Comparison of ENCODE assay signal across 27 cellular contexts in genomic region chr15:90240856-90241255, GRCh38. TPM values are rescaled to one million over a fixed set of nuclear protein-coding genes. Genes with fewer than 3 reads are reported as not detected.
"Had no signal": no experiment of that assay in that cellular context is flagged by ENCODE, and none has a peak within 500 bp of the region (broad histone marks: within the 10 kb centered on the region; RNA-seq: fewer than 3 reads in every experiment).

No MANE protein-coding gene starts in this region.

- H3K9me3 Mint-ChIP-seq: dendritic cell treated with granulocyte-macrophage colony-stimulating factor and Interleukin-4, amounts not matched to agents 40 ng/mL and 50 ng/mL, for 4 days; effector memory CD8-positive, alpha-beta T cell; memory B cell; mesothelial cell of epicardium; natural killer cell treated with Interleukin-12 subunit alpha and Interleukin-12 subunit beta and Interleukin-15 and Interleukin-18, amount 100 ng/mL, for 72 hours; neural progenitor cell; stimulated activated memory B cell treated with anti-CD40 and anti-IgM and Interleukin-4, amounts not matched to agents 10 μg/mL and 1 μg/mL and 100 μg/mL, for 72 hours; stimulated activated naive CD8-positive, alpha-beta T cell treated with anti-CD3 and anti-CD28 coated beads, Interleukin-15, amount 100 ng/mL, for 72 hours had no signal

- H3K36me3 Mint-ChIP-seq: natural killer cell treated with Interleukin-12 subunit alpha and Interleukin-12 subunit beta and Interleukin-15 and Interleukin-18, amount 100 ng/mL, for 72 hours had no signal

- H3K4me2 ChIP-seq: neural progenitor cell had no signal

- DNase-seq: effector memory CD8-positive, alpha-beta T cell; esophagus squamous epithelium; foreskin fibroblast; glutamatergic neuron; islet precursor cell; left lung; lower lobe of right lung; occipital lobe; right lobe of liver; spleen; stimulated activated CD4-positive, alpha-beta T cell treated with anti-CD3 and anti-CD28 coated beads, Interleukin-15, amount 100 ng/mL, for 24 hours; stimulated activated CD4-positive, alpha-beta T cell treated with anti-CD3 and anti-CD28 coated beads, Interleukin-1b, Interleukin-23, amount 100 ng/mL, for 48 hours; stimulated activated CD4-positive, alpha-beta T cell treated with anti-CD3 and anti-CD28 coated beads, Interleukin-4, amount 100 ng/mL, for 24 hours; stimulated activated naive CD8-positive, alpha-beta T cell treated with anti-CD3 and anti-CD28 coated beads, Interleukin-15, amount 100 ng/mL, for 72 hours; testis had no signal

- H3K4me1 ChIP-seq: esophagus squamous epithelium, gastroesophageal sphincter, left lung, lower lobe of right lung, neural progenitor cell, pancreas, right lobe of liver, testis, tibial nerve had no signal

- ATAC-seq: effector memory CD8-positive, alpha-beta T cell; gastroesophageal sphincter; left lung; stimulated activated memory B cell treated with anti-CD40 and anti-IgM and Interleukin-4, amounts not matched to agents 10 μg/mL and 1 μg/mL and 100 μg/mL, for 72 hours had no signal

- H3K27me3 ChIP-seq: esophagus squamous epithelium, gastroesophageal sphincter, left lung, neural progenitor cell, pancreas, right lobe of liver, spleen, testis, tibial nerve had no signal

- H3K36me3 ChIP-seq: neural progenitor cell had no signal

- H2AFZ ChIP-seq: neural progenitor cell had no signal

- H3K4me1 Mint-ChIP-seq: mesothelial cell of epicardium; neural progenitor cell; stimulated activated memory B cell treated with anti-CD40 and anti-IgM and Interleukin-4, amounts not matched to agents 10 μg/mL and 1 μg/mL and 100 μg/mL, for 72 hours had no signal

- H3K27ac ChIP-seq: epithelial cell of prostate, esophagus squamous epithelium, gastroesophageal sphincter, left lung, lower lobe of right lung, neural progenitor cell, pancreas, right lobe of liver, spleen, testis, tibial nerve had no signal

- FAIRE-seq: pancreas had no signal

- H3K27me3 Mint-ChIP-seq: dendritic cell treated with granulocyte-macrophage colony-stimulating factor and Interleukin-4, amounts not matched to agents 40 ng/mL and 50 ng/mL, for 4 days; effector memory CD8-positive, alpha-beta T cell; memory B cell; natural killer cell treated with Interleukin-12 subunit alpha and Interleukin-12 subunit beta and Interleukin-15 and Interleukin-18, amount 100 ng/mL, for 72 hours; progenitor cell of endocrine pancreas; stimulated activated memory B cell treated with anti-CD40 and anti-IgM and Interleukin-4, amounts not matched to agents 10 μg/mL and 1 μg/mL and 100 μg/mL, for 72 hours; stimulated activated naive CD8-positive, alpha-beta T cell treated with anti-CD3 and anti-CD28 coated beads, Interleukin-15, amount 100 ng/mL, for 72 hours had no signal

- H3K4me3 ChIP-seq: esophagus squamous epithelium, gastroesophageal sphincter, left lung, lower lobe of right lung, neural progenitor cell, pancreas, right lobe of liver, spleen, testis, tibial nerve had no signal

- H3K4me3 Mint-ChIP-seq: dendritic cell treated with granulocyte-macrophage colony-stimulating factor and Interleukin-4, amounts not matched to agents 40 ng/mL and 50 ng/mL, for 4 days; effector memory CD8-positive, alpha-beta T cell; memory B cell; mesothelial cell of epicardium; natural killer cell treated with Interleukin-12 subunit alpha and Interleukin-12 subunit beta and Interleukin-15 and Interleukin-18, amount 100 ng/mL, for 72 hours; neural progenitor cell; stimulated activated memory B cell treated with anti-CD40 and anti-IgM and Interleukin-4, amounts not matched to agents 10 μg/mL and 1 μg/mL and 100 μg/mL, for 72 hours; stimulated activated naive CD8-positive, alpha-beta T cell treated with anti-CD3 and anti-CD28 coated beads, Interleukin-15, amount 100 ng/mL, for 72 hours had no signal

- H3K9me3 ChIP-seq: esophagus squamous epithelium, gastroesophageal sphincter, left lung, lower lobe of right lung, pancreas, right lobe of liver, spleen, testis, tibial nerve had no signal

- H3K9ac ChIP-seq: neural progenitor cell had no signal

- H3K27ac Mint-ChIP-seq: dendritic cell treated with granulocyte-macrophage colony-stimulating factor and Interleukin-4, amounts not matched to agents 40 ng/mL and 50 ng/mL, for 4 days; effector memory CD8-positive, alpha-beta T cell; memory B cell; mesothelial cell of epicardium; natural killer cell treated with Interleukin-12 subunit alpha and Interleukin-12 subunit beta and Interleukin-15 and Interleukin-18, amount 100 ng/mL, for 72 hours; neural progenitor cell; progenitor cell of endocrine pancreas; stimulated activated memory B cell treated with anti-CD40 and anti-IgM and Interleukin-4, amounts not matched to agents 10 μg/mL and 1 μg/mL and 100 μg/mL, for 72 hours; stimulated activated naive CD8-positive, alpha-beta T cell treated with anti-CD3 and anti-CD28 coated beads, Interleukin-15, amount 100 ng/mL, for 72 hours had no signal

RNA-seq across cellular contexts. Expression of gene TTLL13, which starts 8.5 kb away (rescaled TPM):
- total RNA-seq: esophagus squamous epithelium, lower lobe of right lung, skeletal muscle tissue had no signal
